In the genomic region with DNA sequence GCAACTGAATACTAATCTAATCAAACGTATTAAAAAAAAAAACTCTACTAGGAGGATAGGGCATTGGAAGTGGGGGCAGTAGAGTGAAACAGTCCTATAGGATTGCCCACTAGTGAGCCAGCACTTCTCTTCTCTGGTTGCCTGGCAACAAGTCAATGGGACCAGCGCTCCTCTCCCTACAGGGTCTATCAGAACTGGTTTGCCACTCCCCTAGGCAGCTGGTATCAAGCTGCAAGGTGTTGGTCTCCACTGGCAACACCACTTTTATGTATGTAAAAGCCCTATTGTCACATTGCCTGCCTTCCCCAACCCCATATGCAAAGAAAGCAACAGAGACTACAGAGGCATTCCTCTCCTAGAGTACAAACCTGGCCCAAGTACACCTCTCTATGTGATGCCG, we compare ENCODE assay signal across 22 cellular contexts.
DNase-seq lines count a peak whose midpoint lies in the region; ATAC-seq and TF ChIP-seq lines count a peak whose summit lies in the region.
"Had no signal": no experiment of that assay in that cellular context is flagged by ENCODE, and none has a peak within 500 bp of the region (broad histone marks: within the 10 kb centered on the region; RNA-seq: fewer than 3 reads in every experiment).

No MANE protein-coding gene starts in this region.

- no peak overlapping the region for H4K5ac ChIP-seq in H9 (ENCODE audit: insufficient read length, low read depth, low read length)

- H3K36me3 ChIP-seq in endodermal cell (ENCODE audit: control insufficient read depth, insufficient read depth, low read length) = no peaks in the 10 kb centered on the region
- H3K36me3 ChIP-seq in heart left ventricle = no peaks in the 10 kb centered on the region
- H3K36me3 ChIP-seq in adrenal gland (replicated peaks in 1 of 2) = no peaks in the 10 kb centered on the region
- H3K36me3 ChIP-seq: breast epithelium, HAP-1, left ventricle myocardium inferior, SJSA1, tibial nerve had no signal

- H3K27ac Mint-ChIP-seq in H9 = peak overlapping the region in 2 of 3 experiments; percentile 19 to 37; a peak in 2 of 7 replicates
- H3K27ac Mint-ChIP-seq in endodermal cell = no peak overlapping the region
- H3K27ac Mint-ChIP-seq: CD4-positive, alpha-beta T cell; stimulated activated naive CD8-positive, alpha-beta T cell treated with anti-CD3 and anti-CD28 coated beads, Interleukin-15, amount 100 ng/mL, for 72 hours; T-helper 1 cell treated with Interleukin-12 subunit alpha and Interleukin-12 subunit beta and Interleukin-4 antibody, amounts not matched to agents 30 μg/mL and 1 μg/mL, for 36 hours had no signal

- no peak overlapping the region for H3K14ac ChIP-seq in H9 (ENCODE audit: insufficient read depth, low read length)

- no peaks in the 10 kb centered on the region for H3K79me1 ChIP-seq in H9 (ENCODE audit: insufficient read depth, low read depth, low read length, poor library complexity, severe bottlenecking)

- DNase-seq in DMS153 (lab: John Stamatoyannopoulos, UW) (peak; percentile 83), H9 (peak; percentile 78), NCI-H345 (lab: John Stamatoyannopoulos, UW) (peak; percentile 78), endodermal cell (peak; percentile 77), heart left ventricle (no peak), adrenal gland (no peak)
- DNase-seq: activated gamma-delta T cell treated with Interleukin-2 at 50 U/mL for 16 hours; CD4-positive, alpha-beta T cell; glutamatergic neuron; left ventricle myocardium inferior; NCI-H1048; NK-92 treated with Interleukin-12 subunit alpha and Interleukin-12 subunit beta, amount 100 ng/mL, for 24 hours; stimulated activated CD4-positive, alpha-beta T cell treated with anti-CD3 and anti-CD28 coated beads, Interleukin-2, amount 100 ng/mL, for 48 hours; stimulated activated naive CD8-positive, alpha-beta T cell treated with anti-CD3 and anti-CD28 coated beads, Interleukin-15, amount 100 ng/mL, for 72 hours had no signal

- no peak overlapping the region for H4K91ac ChIP-seq in H9 (ENCODE audit: insufficient read length, low read depth, low read length)

- H2BK120ac ChIP-seq in H9 (ENCODE audit: low read depth, low read length, poor library complexity, severe bottlenecking) = no peak overlapping the region

- no peak overlapping the region for H2AFZ ChIP-seq in H9 (ENCODE audit: low read length)

- TF ChIP-seq CTCF in H9 (conservative IDR thresholded peaks at IDR 0.05) = no peak
- no peak for TF ChIP-seq CTCF in endodermal cell (conservative IDR thresholded peaks at IDR 0.05)
- TF ChIP-seq CTCF in heart left ventricle (IDR thresholded peaks at IDR 0.05) = no peak
- TF ChIP-seq CTCF in adrenal gland (IDR thresholded peaks at IDR 0.05) = no peak

- 0 out of 2 replicates have a peak, but pooled peaks cover 4% of the 10 kb centered on the region for H3K27me3 Mint-ChIP-seq in H9 (ENCODE audit: low read depth)
- no peaks in the 10 kb centered on the region for H3K27me3 Mint-ChIP-seq in endodermal cell (ENCODE audit: insufficient read depth)

- H3K9me3 Mint-ChIP-seq in H9 (no peaks in the 10 kb centered on the region), endodermal cell (no peaks in the 10 kb centered on the region)
- H3K9me3 Mint-ChIP-seq: CD4-positive, alpha-beta T cell had no signal

- H3K23ac ChIP-seq in H9 (ENCODE audit: insufficient read length, low read depth, low read length) = no peak overlapping the region

- no CpG with 5 or more reads among the region's 3 CpGs for WGBS in H9 (ENCODE audit: extremely low coverage, insufficient read length, low lambda C conversion rate)
- WGBS in endodermal cell (ENCODE audit: insufficient coverage in 1 of 2, insufficient read length in 1 of 2), 2 experiments = 75 to 83% methylated on average over 1 to 3 of the region's 3 CpGs
- 52 to 72% (median 56%) methylated on average over 3 of the region's 3 CpGs for WGBS in heart left ventricle, 4 donors
- 38 to 57% (median 51%) methylated on average over 3 of the region's 3 CpGs for WGBS in adrenal gland, 4 donors

- H3K79me2 ChIP-seq in H9 (ENCODE audit: insufficient read depth, low read length) = no peaks in the 10 kb centered on the region

- H3K4me1 Mint-ChIP-seq in H9 (peaks cover 44% of the 10 kb centered on the region in 2 experiments), endodermal cell (peaks cover 12% of the 10 kb centered on the region)
- H3K4me1 Mint-ChIP-seq: stimulated activated naive CD8-positive, alpha-beta T cell treated with anti-CD3 and anti-CD28 coated beads, Interleukin-15, amount 100 ng/mL, for 72 hours had no signal

- H2BK20ac ChIP-seq in H9 (ENCODE audit: low read depth, low read length, poor library complexity, severe bottlenecking) = no peak overlapping the region

- ATAC-seq in HG03039 (IDR thresholded peaks at IDR 0.05; ENCODE audit: unreplicated experiment) (no peak), heart left ventricle (no peak)
- ATAC-seq: stimulated activated naive CD8-positive, alpha-beta T cell treated with anti-CD3 and anti-CD28 coated beads, Interleukin-15, amount 100 ng/mL, for 72 hours had no signal

- no peak overlapping the region for H2BK5ac ChIP-seq in H9 (ENCODE audit: insufficient read length, low read length)

- H3K4me2 ChIP-seq in H9 (ENCODE audit: insufficient read depth, insufficient read length, low read length) = no peak overlapping the region
- H3K4me2 ChIP-seq: smooth muscle cell had no signal

- TF ChIP-seq POLR2A in heart left ventricle (IDR thresholded peaks at IDR 0.05) (no peak), adrenal gland (IDR thresholded peaks at IDR 0.05) (no peak)

- no peaks in the 10 kb centered on the region for H4K20me1 ChIP-seq in H9 (ENCODE audit: control insufficient read depth, insufficient read depth, insufficient read length)

- no peaks in the 10 kb centered on the region for H3K9me3 ChIP-seq in H9 (ENCODE audit: control insufficient read depth, low read depth, low read length)
- no peaks in the 10 kb centered on the region for H3K9me3 ChIP-seq in endodermal cell (ENCODE audit: control insufficient read depth, low read length)
- peaks cover 0 to 2% (median 0%) of the 10 kb centered on the region in 12 donors for H3K9me3 ChIP-seq in heart left ventricle
- no peaks in the 10 kb centered on the region for H3K9me3 ChIP-seq in adrenal gland (replicated peaks in 1 of 3)
- H3K9me3 ChIP-seq: breast epithelium, HAP-1, left ventricle myocardium inferior, SJSA1, tibial nerve had no signal

- H3K36me3 Mint-ChIP-seq in H9 (ENCODE audit: insufficient read depth in 1 of 3, low read depth in 3 of 3) (no peaks in the 10 kb centered on the region; a peak in 1 of 7 replicates), endodermal cell (ENCODE audit: low read depth) (no peaks in the 10 kb centered on the region)

- H3K23me2 ChIP-seq in H9 (ENCODE audit: insufficient read length, low read depth, low read length, poor library complexity, severe bottlenecking) = no peaks in the 10 kb centered on the region

- H2BK15ac ChIP-seq in H9 (ENCODE audit: low read depth, low read length) = no peak overlapping the region

- H3K4ac ChIP-seq in H9 (ENCODE audit: low read depth, low read length) = no peak overlapping the region

- no peak overlapping the region for H2BK12ac ChIP-seq in H9 (ENCODE audit: insufficient read length, low read depth, low read length)

- H3K4me3 Mint-ChIP-seq in H9 (no peak overlapping the region), endodermal cell (no peak overlapping the region)
- H3K4me3 Mint-ChIP-seq: CD4-positive, alpha-beta T cell; stimulated activated naive CD8-positive, alpha-beta T cell treated with anti-CD3 and anti-CD28 coated beads, Interleukin-15, amount 100 ng/mL, for 72 hours; T-helper 1 cell treated with Interleukin-12 subunit alpha and Interleukin-12 subunit beta and Interleukin-4 antibody, amounts not matched to agents 30 μg/mL and 1 μg/mL, for 36 hours had no signal

- intact Hi-C loops in heart left ventricle (cut with DNase I) = no loop called here
- intact Hi-C loops in adrenal gland (cut with DNase I) = no loop called here

- no peak overlapping the region for H4K8ac ChIP-seq in H9 (replicated peaks; ENCODE audit: insufficient read length, low read depth, low read length)

- H3K27ac ChIP-seq in H9 (ENCODE audit: insufficient read length, low read depth, low read length) (no peak overlapping the region), endodermal cell (ENCODE audit: low read depth, low read length) (no peak overlapping the region), heart left ventricle (no peak overlapping the region), adrenal gland (no peak overlapping the region)
- H3K27ac ChIP-seq: breast epithelium, coronary artery, left ventricle myocardium inferior, SJSA1, tibial nerve had no signal

- peaks cover 10% of the 10 kb centered on the region; the same call in 1 of the 2 replicates for H3K4me1 ChIP-seq in H9 (ENCODE audit: insufficient read depth, low read length)
- no peaks in the 10 kb centered on the region for H3K4me1 ChIP-seq in endodermal cell (ENCODE audit: control insufficient read depth, insufficient read depth, low read length)
- no peaks in the 10 kb centered on the region for H3K4me1 ChIP-seq in heart left ventricle
- no peaks in the 10 kb centered on the region for H3K4me1 ChIP-seq in adrenal gland (replicated peaks in 1 of 2)
- H3K4me1 ChIP-seq: breast epithelium, HAP-1, left ventricle myocardium inferior, SJSA1, tibial nerve had no signal

- no peaks in the 10 kb centered on the region for H3K27me3 ChIP-seq in H9 (ENCODE audit: insufficient read depth, low read length)
- H3K27me3 ChIP-seq in endodermal cell (ENCODE audit: control insufficient read depth, insufficient read depth, low read length, poor library complexity, severe bottlenecking) = no peaks in the 10 kb centered on the region
- H3K27me3 ChIP-seq in heart left ventricle = no peaks in the 10 kb centered on the region
- H3K27me3 ChIP-seq in adrenal gland = no peaks in the 10 kb centered on the region
- H3K27me3 ChIP-seq: breast epithelium, SJSA1, tibial nerve had no signal

- no peak overlapping the region for H3T11ph ChIP-seq in H9 (ENCODE audit: low read length)

- H3K4me3 ChIP-seq in endodermal cell (ENCODE audit: low read length) (no peak overlapping the region), heart left ventricle (no peak overlapping the region), adrenal gland (no peak overlapping the region)
- H3K4me3 ChIP-seq: breast epithelium, coronary artery, HAP-1, left ventricle myocardium inferior, SJSA1, smooth muscle cell, tibial nerve had no signal

- H3K18ac ChIP-seq in H9 (ENCODE audit: insufficient read length, low read depth, low read length) = no peak overlapping the region

- no peak overlapping the region for H3K9ac ChIP-seq in H9 (ENCODE audit: extremely low read depth, insufficient read length, low read length)
- H3K9ac ChIP-seq in endodermal cell (ENCODE audit: extremely low read depth, low read length, poor library complexity, severe bottlenecking) = no peak overlapping the region

- no peak overlapping the region for H2AK5ac ChIP-seq in H9 (ENCODE audit: insufficient read length, low read length)

- H3K56ac ChIP-seq in H9 (ENCODE audit: insufficient read length, low read depth, low read length) = no peak overlapping the region

Comparison
In these comparisons a context has a peak if more than half of its experiments do, and no peak if none do; other contexts are left out.
1. DNase-seq: peak in DMS153 (single experiment), H9 (single experiment), NCI-H345 (single experiment) and endodermal cell (single experiment); none in heart left ventricle (0 of 5) and adrenal gland (0 of 7).